22 cellular contexts compared by ENCODE assay signal in the genomic region with DNA sequence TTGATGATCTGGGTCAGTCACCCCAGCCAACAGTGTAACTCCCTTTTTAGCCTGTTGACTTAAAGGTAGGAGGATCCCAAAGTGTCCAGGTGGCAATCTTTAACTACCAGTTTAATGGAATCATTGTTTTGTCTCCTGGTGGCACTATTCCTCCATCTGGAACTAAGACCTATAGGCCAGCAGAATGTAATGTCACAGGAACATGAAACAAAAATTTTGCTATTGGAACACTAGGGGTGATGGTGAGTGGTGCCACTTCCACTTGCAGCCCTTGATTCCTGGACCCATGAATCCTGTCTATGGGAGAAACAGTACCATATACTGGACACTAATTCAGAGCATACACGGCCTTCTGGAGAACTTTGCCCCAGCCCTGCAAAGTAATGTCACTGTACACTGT.
DNase-seq lines count a peak whose midpoint lies in the region; TF ChIP-seq lines count a peak whose summit lies in the region.
"Had no signal": no experiment of that assay in that cellular context is flagged by ENCODE, and none has a peak within 500 bp of the region (broad histone marks: within the 10 kb centered on the region; RNA-seq: fewer than 3 reads in every experiment).

No MANE protein-coding gene starts in this region.

- H3K27ac ChIP-seq in brain microvascular endothelial cell (no peak overlapping the region), hepatocyte (no peak overlapping the region)
- H3K27ac ChIP-seq: gastroesophageal sphincter, RWPE1, upper lobe of right lung had no signal

- peak; percentile 5 for DNase-seq in Daoy (ENCODE audit: low read depth)
- peak; percentile 3 for DNase-seq in M059J (ENCODE audit: low read depth)
- DNase-seq in brain microvascular endothelial cell = no peak
- DNase-seq in hepatocyte (ENCODE audit: low spot score) = no peak
- no peak for DNase-seq in NCI-H2029 treated with DMSO at 0.1 percent for 48 hours (lab: John Stamatoyannopoulos, UW)
- no peak for DNase-seq in NCI-H510A treated with DMSO at 0.1 percent for 48 hours (lab: John Stamatoyannopoulos, UW)
- DNase-seq: activated CD4-positive, alpha-beta T cell treated with anti-CD3 and anti-CD28 coated beads for 36 hours; activated naive CD4-positive, alpha-beta T cell treated with anti-CD3 and anti-CD28 coated beads for 36 hours; activated T-cell treated with anti-CD3 and anti-CD28 coated beads, Interleukin-2, amount 50 U/mL, for 48 hours; anterior cingulate cortex; COR-L47; effector CD4-positive, alpha-beta T cell; erythroblast; kidney glomerular epithelial cell; MV-4-11; NCI-H1930; NK-92 treated with Interleukin-12 subunit alpha and Interleukin-12 subunit beta, amount 100 ng/mL, for 24 hours; nucleus accumbens; upper lobe of right lung had no signal

- 94% methylated on average over 1 of the region's 1 CpG for WGBS in hepatocyte (ENCODE audit: low lambda C conversion rate, missing lambda C conversion rate)

- H3K79me2 ChIP-seq in hepatocyte = no peaks in the 10 kb centered on the region

- no peak overlapping the region for H3K4me2 ChIP-seq in hepatocyte

- H3K27me3 ChIP-seq in brain microvascular endothelial cell (replicated peaks) = no peaks in the 10 kb centered on the region
- H3K27me3 ChIP-seq in hepatocyte = no peaks in the 10 kb centered on the region
- H3K27me3 ChIP-seq: gastroesophageal sphincter, upper lobe of right lung had no signal

- no peaks in the 10 kb centered on the region for H3K4me1 ChIP-seq in hepatocyte (ENCODE audit: insufficient read depth)
- H3K4me1 ChIP-seq: gastroesophageal sphincter, upper lobe of right lung had no signal

- H3K4me3 ChIP-seq in brain microvascular endothelial cell (ENCODE audit: low read depth, low read length) (no peak overlapping the region), hepatocyte (no peak overlapping the region)
- H3K4me3 ChIP-seq: gastroesophageal sphincter, upper lobe of right lung had no signal

- H3K9me2 ChIP-seq in hepatocyte (replicated peaks; ENCODE audit: insufficient read depth) = no peaks in the 10 kb centered on the region

- in situ Hi-C loops in brain microvascular endothelial cell (cut with HindIII; ENCODE audit: low pct_ligation_motif_present, low sequenced_read_pairs) = no loop called here

- no peak overlapping the region for H2AFZ ChIP-seq in hepatocyte

- no peaks in the 10 kb centered on the region for H3K9me3 ChIP-seq in hepatocyte (ENCODE audit: low read depth)
- H3K9me3 ChIP-seq: upper lobe of right lung had no signal

- TF ChIP-seq CTCF in GM12874 (IDR thresholded peaks at IDR 0.05; ENCODE audit: insufficient read depth, low read depth, low read length) (0 out of 2 replicates have a peak, but pooled peaks have one; percentile 4), brain microvascular endothelial cell (IDR thresholded peaks at IDR 0.05; ENCODE audit: low read depth, low read length, missing control alignments) (peak; percentile 18), hepatocyte (IDR thresholded peaks at IDR 0.05; ENCODE audit: poor library complexity) (no peak)

- H3K36me3 ChIP-seq in brain microvascular endothelial cell (replicated peaks) (no peaks in the 10 kb centered on the region), hepatocyte (replicated peaks; ENCODE audit: insufficient read depth, low read depth) (no peaks in the 10 kb centered on the region)
- H3K36me3 ChIP-seq: gastroesophageal sphincter, upper lobe of right lung had no signal

- no peaks in the 10 kb centered on the region for H4K20me1 ChIP-seq in hepatocyte (ENCODE audit: insufficient read depth, poor library complexity, severe bottlenecking)

Comparison
In these comparisons a context has a peak if more than half of its experiments do, and no peak if none do; other contexts are left out.
1. DNase-seq: peak in Daoy (single experiment) and M059J (single experiment); none in brain microvascular endothelial cell (single experiment), hepatocyte (single experiment), NCI-H2029 treated with DMSO at 0.1 percent for 48 hours (single experiment) and NCI-H510A treated with DMSO at 0.1 percent for 48 hours (single experiment).